ENCODE assay signal across 18 cellular contexts in the genomic region with DNA sequence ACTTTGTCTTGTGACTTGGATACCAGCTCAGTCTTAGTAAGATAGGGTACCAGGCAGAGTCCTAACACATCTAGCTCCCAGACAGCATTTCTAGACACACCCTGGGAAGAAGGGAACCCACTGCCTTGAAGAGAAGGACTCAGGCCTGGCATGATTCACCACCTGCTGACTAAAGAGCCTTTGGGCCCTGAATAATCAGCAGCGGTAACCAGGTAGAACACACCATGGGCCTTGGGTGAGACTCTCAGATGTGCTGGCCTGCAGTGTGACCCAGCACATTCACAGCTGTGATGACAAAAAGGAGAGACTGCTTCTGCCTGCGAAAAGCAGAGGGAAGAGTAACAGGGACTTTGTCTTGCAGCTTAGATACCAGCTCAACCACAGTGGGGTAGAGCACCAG. TPM values are rescaled to one million over a fixed set of nuclear protein-coding genes. Genes with fewer than 3 reads are reported as not detected.
DNase-seq lines count a peak whose midpoint lies in the region; ATAC-seq, FAIRE-seq and TF ChIP-seq lines count a peak whose summit lies in the region.
"Had no signal": no experiment of that assay in that cellular context is flagged by ENCODE, and none has a peak within 500 bp of the region (broad histone marks: within the 10 kb centered on the region; RNA-seq: fewer than 3 reads in every experiment).

No MANE protein-coding gene starts in this region.

- H4K20me1 ChIP-seq in PC-9 (ENCODE audit: insufficient read depth) = no peaks in the 10 kb centered on the region
- no peaks in the 10 kb centered on the region for H4K20me1 ChIP-seq in H1 (replicated peaks in 1 of 2; ENCODE audit: control insufficient read depth in 1 of 2, insufficient read depth in 2 of 2, low read length in 2 of 2)
- H4K20me1 ChIP-seq in keratinocyte (ENCODE audit: control insufficient read depth, extremely low read depth, insufficient read depth, low read length) = no peaks in the 10 kb centered on the region

- no peaks in the 10 kb centered on the region; the same call in 1 of the 2 replicates for H3K23me2 ChIP-seq in H1 (ENCODE audit: low read depth, low read length)

- no peak overlapping the region for H3K9ac ChIP-seq in H1 (replicated peaks in 1 of 4; ENCODE audit: extremely low read depth in 1 of 4, low read depth in 3 of 4, low read length in 3 of 4)
- H3K9ac ChIP-seq in keratinocyte (ENCODE audit: control insufficient read depth, extremely low read depth, insufficient read depth, low read length) = peak overlapping the region; percentile 18

- H3K4ac ChIP-seq in H1 (replicated peaks; ENCODE audit: insufficient read length, low read depth, low read length) = no peak overlapping the region

- FAIRE-seq in H1 (lab: Jason Lieb, UNC) (no peak), keratinocyte (lab: Jason Lieb, UNC) (peak; percentile 93), GM19239 (lab: Jason Lieb, UNC) (no peak)
- FAIRE-seq: K562 had no signal

- H2BK12ac ChIP-seq in H1 (ENCODE audit: low read depth, low read length) = no peak overlapping the region

- TF ChIP-seq RAD21 in H1 (IDR thresholded peaks at IDR 0.05 in 1 of 2, conservative IDR thresholded peaks at IDR 0.05 in 1 of 2; ENCODE audit: low read depth in 2 of 2, low read length in 2 of 2) = no peak

- no TSS peak for BruUV-seq in PC-9 (replicated peaks; lab: Mats Ljungman, UMichigan)

- H3K79me2 ChIP-seq in PC-9 (ENCODE audit: low read depth) (no peaks in the 10 kb centered on the region), H1 (ENCODE audit: control insufficient read depth in 1 of 2, insufficient read depth in 2 of 2, low read length in 2 of 2) (no peaks in the 10 kb centered on the region), keratinocyte (ENCODE audit: control insufficient read depth, insufficient read depth, low read length) (no peaks in the 10 kb centered on the region)

- no peaks in the 10 kb centered on the region; the same call in 1 of the 2 replicates for H3F3A ChIP-seq in PC-9 (ENCODE audit: insufficient read depth, low read depth)

- no peak for TF ChIP-seq CTCF in C4-2B (conservative IDR thresholded peaks at IDR 0.05)
- TF ChIP-seq CTCF in PC-9 (conservative IDR thresholded peaks at IDR 0.05) = no peak
- no peak for TF ChIP-seq CTCF in H1 (IDR thresholded peaks at IDR 0.05; ENCODE audit: control extremely low read depth in 1 of 3, insufficient read depth in 1 of 3, low read depth in 1 of 3, low read length in 3 of 3)
- TF ChIP-seq CTCF in keratinocyte (optimal IDR thresholded peaks at IDR 0.05 in 1 of 3, IDR thresholded peaks at IDR 0.05 in 1 of 3, conservative IDR thresholded peaks at IDR 0.05 in 1 of 3; ENCODE audit: extremely low read depth in 1 of 3, insufficient read depth in 2 of 3, low read length in 3 of 3) = no peak
- TF ChIP-seq CTCF in omental fat pad (IDR thresholded peaks at IDR 0.05) = no peak

- no peak overlapping the region for H4K91ac ChIP-seq in H1 (replicated peaks; ENCODE audit: insufficient read length, low read length)

- H3K4me1 ChIP-seq in PC-9 (replicated peaks; ENCODE audit: insufficient read depth) (peaks cover 17% of the 10 kb centered on the region), H1 (replicated peaks in 1 of 4; ENCODE audit: control insufficient read depth in 3 of 4, insufficient read depth in 4 of 4, low read length in 3 of 4) (peaks cover 0 to 5% (median 2%) of the 10 kb centered on the region in 4 experiments; a peak in 5 of 7 replicates), keratinocyte (ENCODE audit: control insufficient read depth, extremely low read depth, insufficient read depth, low read length) (peaks cover 19% of the 10 kb centered on the region)
- H3K4me1 ChIP-seq: Peyer's patch had no signal

- no peak overlapping the region for H2BK20ac ChIP-seq in H1 (ENCODE audit: low read length)

- no peak overlapping the region for H4K8ac ChIP-seq in H1 (ENCODE audit: extremely low read depth, insufficient read depth, low read length)

- ATAC-seq in omental fat pad (ENCODE audit: low FRiP score) (no peak), Right ventricle myocardium superior (ENCODE audit: poor library complexity) (no peak), GM18907 (IDR thresholded peaks at IDR 0.05; ENCODE audit: unreplicated experiment) (no peak)

- H3K27me3 ChIP-seq in PC-9 (ENCODE audit: insufficient read depth, low read depth) (no peaks in the 10 kb centered on the region), H1 (replicated peaks in 1 of 4; ENCODE audit: control insufficient read depth in 3 of 4, extremely low read depth in 1 of 4, insufficient read depth in 3 of 4, low read length in 3 of 4) (no peaks in the 10 kb centered on the region), keratinocyte (ENCODE audit: control insufficient read depth, extremely low read depth, insufficient read depth, low read length) (no peaks in the 10 kb centered on the region)
- H3K27me3 ChIP-seq: Peyer's patch had no signal

- H2BK5ac ChIP-seq in H1 (ENCODE audit: low read depth, low read length) = no peak overlapping the region

- H2AFZ ChIP-seq in PC-9 (0 out of 2 replicates have a peak overlapping the region, but pooled peaks have one; percentile 39), H1 (ENCODE audit: low read length) (peak overlapping the region; percentile 57; the same call in 1 of the 2 replicates), keratinocyte (ENCODE audit: control insufficient read depth, low read length) (peak overlapping the region; percentile 72)

- no peak for TF ChIP-seq EP300 in H1 (IDR thresholded peaks at IDR 0.05; ENCODE audit: borderline replicate concordance in 1 of 2, low read depth in 2 of 2, low read length in 2 of 2)

- H3K23ac ChIP-seq in H1 (ENCODE audit: insufficient read length) = no peak overlapping the region

- no peak overlapping the region for H2BK15ac ChIP-seq in H1 (ENCODE audit: low read length)

- no peak overlapping the region for H2BK120ac ChIP-seq in H1 (replicated peaks; ENCODE audit: low read depth, low read length)

- H3K18ac ChIP-seq in H1 (ENCODE audit: extremely low read depth, low read length) = no peak overlapping the region

- no peak overlapping the region for H3K4me3 ChIP-seq in PC-9
- no peak overlapping the region for H3K4me3 ChIP-seq in H1 (ENCODE audit: extremely low read depth in 1 of 4, insufficient read depth in 2 of 4, low read depth in 3 of 4, low read length in 4 of 4)
- no peak overlapping the region for H3K4me3 ChIP-seq in keratinocyte (ENCODE audit: control insufficient read depth in 2 of 3, extremely low read depth in 1 of 3, insufficient read depth in 2 of 3, low read depth in 1 of 3, low read length in 3 of 3)
- H3K4me3 ChIP-seq: K562, Peyer's patch had no signal

- no peak overlapping the region for H3K14ac ChIP-seq in H1 (ENCODE audit: insufficient read length)

- no peak for TF ChIP-seq POLR2A in H1 (IDR thresholded peaks at IDR 0.05; ENCODE audit: control extremely low read depth in 1 of 2, low read depth in 2 of 2, low read length in 2 of 2)

- no peak overlapping the region for H2AK5ac ChIP-seq in H1 (ENCODE audit: low read depth, low read length)

- H3K36me3 ChIP-seq in PC-9 (ENCODE audit: low read depth) (no peaks in the 10 kb centered on the region), H1 (ENCODE audit: control insufficient read depth in 2 of 4, insufficient read depth in 4 of 4, low read length in 3 of 4) (no peaks in the 10 kb centered on the region), keratinocyte (ENCODE audit: control insufficient read depth in 2 of 2, extremely low read depth in 1 of 2, insufficient read depth in 2 of 2, low read length in 2 of 2) (no peaks in the 10 kb centered on the region)
- H3K36me3 ChIP-seq: Peyer's patch had no signal

- DNase-seq in PC-9 (no peak), H1 (ENCODE audit: low read depth in 1 of 2, low spot score in 2 of 2) (no peak), keratinocyte (ENCODE audit: low read depth, low spot score) (peak; percentile 44), omental fat pad (ENCODE audit: low spot score) (no peak), Right ventricle myocardium superior (no peak), GM19239 (ENCODE audit: insufficient read length, low spot score) (no peak)
- DNase-seq: AML-193, EL, GOT3, MM.1S, NCI-H1092, NCI-H226, NCI-H510A treated with DMSO at 0.1 percent for 48 hours, NCI-H748 treated with DMSO at 0.1 percent for 48 hours, Peyer's patch had no signal

- H3K9me3 ChIP-seq in PC-9 (ENCODE audit: insufficient read depth, low read depth) (no peaks in the 10 kb centered on the region), H1 (ENCODE audit: insufficient read depth in 2 of 2, low read depth in 1 of 2, low read length in 1 of 2) (no peaks in the 10 kb centered on the region), keratinocyte (ENCODE audit: control insufficient read depth, low read depth, low read length) (no peaks in the 10 kb centered on the region)
- H3K9me3 ChIP-seq: Peyer's patch had no signal

- H3K9me1 ChIP-seq in keratinocyte (ENCODE audit: control insufficient read depth, extremely low read depth, insufficient read depth, low read length) = no peaks in the 10 kb centered on the region

- POLR2A ChIA-PET in PC-9 (lab: Charles Lee; ENCODE audit: unreplicated experiment) (no interaction called here), H1 (lab: Charles Lee; ENCODE audit: partially characterized antibody) (interaction anchor here (1.0 to 2.5 kb wide), 2 partner anchors 9 to 11 kb away, joined by 6 to 8 read pairs; partner anchors contain the start of gene TNKS2)

- H3K56ac ChIP-seq in H1 (replicated peaks; ENCODE audit: insufficient read length, low read depth, low read length) = no peak overlapping the region

- H4K5ac ChIP-seq in H1 (ENCODE audit: insufficient read length, low read depth, low read length) = no peak overlapping the region

- intact Hi-C loops in PC-9 (cut with micrococcal nuclease; ENCODE audit: unreplicated experiment) (no loop called here), Right ventricle myocardium superior (cut with DNase I) (no loop called here)

- dilution Hi-C loops in keratinocyte (cut with MboI; ENCODE audit: extremely low pct_ligation_motif_present, low sequenced_read_pairs) = no loop called here

- peak overlapping the region; percentile 70 for H3K27ac ChIP-seq in C4-2B
- no peak overlapping the region for H3K27ac ChIP-seq in PC-9
- H3K27ac ChIP-seq in H1 (ENCODE audit: low read depth, low read length) = no peak overlapping the region
- H3K27ac ChIP-seq in keratinocyte (ENCODE audit: control insufficient read depth, insufficient read depth, low read length) = peak overlapping the region; percentile 81
- H3K27ac ChIP-seq: Peyer's patch had no signal

- H3K9me2 ChIP-seq in PC-9 (ENCODE audit: insufficient read depth) = no peaks in the 10 kb centered on the region; the same call in 1 of the 2 replicates

- CTCF ChIA-PET in PC-9 (lab: Charles Lee) = no interaction called here
- CTCF ChIA-PET in H1 (lab: Charles Lee; ENCODE audit: partially characterized antibody) = interaction anchor here (0.9 to 1.4 kb wide), 4 partner anchors 10 to 136 kb away, joined by 3 to 6 read pairs (median 4); partner anchors contain the start of genes BTAF1 and TNKS2

- H3K4me2 ChIP-seq in PC-9 (no peak overlapping the region), H1 (ENCODE audit: insufficient read depth in 1 of 2, low read depth in 2 of 2, low read length in 2 of 2) (no peak overlapping the region), keratinocyte (ENCODE audit: control insufficient read depth, extremely low read depth, insufficient read depth, low read depth, low read length) (peak overlapping the region; percentile 1)

- H3K79me1 ChIP-seq in H1 (ENCODE audit: low read depth, low read length) = no peaks in the 10 kb centered on the region

- WGBS in H1 (ENCODE audit: extremely low coverage in 1 of 2, insufficient coverage in 1 of 2, insufficient read length in 1 of 2, insufficient replicate concordance in 2 of 2, low coverage in 1 of 2, low lambda C conversion rate in 2 of 2, missing lambda C conversion rate in 1 of 2), 2 experiments = 94% methylated on average over 2 of the region's 2 CpGs; no CpG with 5 or more reads in 1 of the 2 experiments

RNA-seq across cellular contexts. Expression of gene TNKS2, which starts 10.4 kb away (rescaled TPM):
- 22.1 and 25.4 TPM in 2 replicates for total RNA-seq in PC-9 (2021)
- 71.8 and 73.6 TPM in 2 replicates for total RNA-seq in H1 (2021; fragmentation: NEBNext Ultra II Directional; extraction: Animal tissue kit (Norgen Biotek cat#: 25700))
- polyA plus RNA-seq in H1 (2011; rRNA removed) = 15.9 and 23.3 TPM in 2 replicates
- 29.5 TPM for polyA plus RNA-seq in H1 (2011; cell fraction: cytosol; rRNA removed)
- polyA plus RNA-seq in H1 (2011; cell fraction: nucleus; rRNA removed) = 18.5 TPM
- polyA plus RNA-seq in H1 (2012, experiment 1 of 2) = 24.4 to 51.4 TPM (median 34.8 TPM) in 4 replicates
- 1.9 TPM for polyA plus RNA-seq in H1 (2012, experiment 2 of 2)
- 30.0 TPM for polyA plus RNA-seq in H1 (2013, experiment 1 of 2)
- 33.5 TPM for polyA plus RNA-seq in H1 (2013, experiment 2 of 2)
- 84.8 and 117 TPM in 2 replicates for polyA minus RNA-seq in H1 (2011; rRNA and poly(A)+ RNA removed)
- 53.6 TPM for polyA minus RNA-seq in H1 (2011; cell fraction: cytosol; rRNA and poly(A)+ RNA removed)
- 47.9 TPM for polyA minus RNA-seq in H1 (2011; cell fraction: nucleus; rRNA and poly(A)+ RNA removed)
- 18.6 to 35.4 TPM (median 29.7 TPM) in 3 replicates for polyA plus RNA-seq in keratinocyte
- polyA plus RNA-seq in keratinocyte (2011; ENCODE audit: low read depth) = 12.4 TPM
- 12.5 and 26.6 TPM in 2 replicates for polyA plus RNA-seq in keratinocyte (2011; cell fraction: cytosol; rRNA removed)
- polyA plus RNA-seq in keratinocyte (2011; cell fraction: nucleus; rRNA removed) = 34.8 and 46.1 TPM in 2 replicates
- polyA plus RNA-seq in keratinocyte (2012; ENCODE audit: low replicate concordance) = 18.1 and 21.3 TPM in 2 replicates
- 11.3 to 68.7 TPM (median 48.2 TPM) in 3 replicates for polyA minus RNA-seq in keratinocyte
- polyA minus RNA-seq in keratinocyte (2011; cell fraction: cytosol; rRNA and poly(A)+ RNA removed) = 33.6 TPM
- polyA minus RNA-seq in keratinocyte (2011; cell fraction: nucleus; rRNA and poly(A)+ RNA removed) = 51.8 and 78.5 TPM in 2 replicates
- 10 to 100 TPM; 37.6 to 52.8 (median 43.8) TPM for total RNA-seq in omental fat pad
- total RNA-seq in Right ventricle myocardium superior = 12.2 TPM

Comparison
In these comparisons a context has a peak if more than half of its experiments do, and no peak if none do; other contexts are left out.
1. H3K27ac ChIP-seq: peak in C4-2B (single experiment) and keratinocyte (single experiment); none in PC-9 (single experiment) and H1 (single experiment).
2. Peak in every context shown above with its lines, with median percentiles within 50 percentile points of each other: H2AFZ ChIP-seq.